Comparison of ENCODE assay signal across 15 cellular contexts in genomic region chr10:13883843-13884444, GRCh38.
"Had no signal": no experiment of that assay in that cellular context is flagged by ENCODE, and none has a peak within 500 bp of the region (broad histone marks: within the 10 kb centered on the region; RNA-seq: fewer than 3 reads in every experiment).

No MANE protein-coding gene starts in this region.

- H3K36me3 Mint-ChIP-seq: activated naive CD4-positive, alpha-beta T cell treated with anti-CD3 and anti-CD28 coated beads, Interleukin-2, amount 50 U/mL, for 72 hours; memory B cell; natural killer cell had no signal

- H3K27ac Mint-ChIP-seq: activated naive CD4-positive, alpha-beta T cell treated with anti-CD3 and anti-CD28 coated beads, Interleukin-2, amount 50 U/mL, for 72 hours; memory B cell; natural killer cell; T-helper 2 cell treated with Interferon-gamma antibody and Interleukin-4, amounts not matched to agents 5 μg/mL and 100 μg/mL, for 36 hours had no signal

- ATAC-seq: activated CD4-positive, CD25-positive, alpha-beta regulatory T cell treated with anti-CD3 and anti-CD28 coated beads, Interleukin-2, amount 50 U/mL, for 24 hours; activated naive CD4-positive, alpha-beta T cell treated with anti-CD3 and anti-CD28 coated beads, Interleukin-2, amount 50 U/mL, for 72 hours; natural killer cell; stimulated activated naive CD8-positive, alpha-beta T cell treated with anti-CD3 and anti-CD28 coated beads, Interleukin-15, Interleukin-2, amounts not matched to agents 100 U/mL and 50 U/mL, for 24 hours had no signal

- H3K27me3 ChIP-seq: sigmoid colon, testis had no signal

- H3K9me3 Mint-ChIP-seq: activated naive CD4-positive, alpha-beta T cell treated with anti-CD3 and anti-CD28 coated beads, Interleukin-2, amount 50 U/mL, for 72 hours; memory B cell; natural killer cell; T-helper 2 cell treated with Interferon-gamma antibody and Interleukin-4, amounts not matched to agents 5 μg/mL and 100 μg/mL, for 36 hours had no signal

- H3K4me1 ChIP-seq: psoas muscle, testis had no signal

- H3K4me3 ChIP-seq: psoas muscle, sigmoid colon, testis had no signal

- DNase-seq: activated CD4-positive, alpha-beta T cell treated with anti-CD3 and anti-CD28 coated beads, Interleukin-2, amount 50 U/mL, for 4 hours; activated T-cell treated with anti-CD3 and anti-CD28 coated beads, Interleukin-2, amount 50 U/mL, for 1 hour; amniotic stem cell; natural killer cell; occipital lobe; psoas muscle; sigmoid colon; stimulated activated CD4-positive, alpha-beta T cell treated with anti-CD3 and anti-CD28 coated beads, Interleukin-4, amount 100 ng/mL, for 1 hour; stimulated activated CD8-positive, alpha-beta memory T cell treated with anti-CD3 and anti-CD28 coated beads, Interleukin-4, amount 100 ng/mL, for 48 hours; stimulated activated naive CD8-positive, alpha-beta T cell treated with anti-CD3 and anti-CD28 coated beads, Interleukin-15, Interleukin-2, amounts not matched to agents 100 U/mL and 50 U/mL, for 24 hours; testis had no signal

- H3K4me3 Mint-ChIP-seq: memory B cell; natural killer cell; T-helper 2 cell treated with Interferon-gamma antibody and Interleukin-4, amounts not matched to agents 5 μg/mL and 100 μg/mL, for 36 hours had no signal

- H3K36me3 ChIP-seq: sigmoid colon had no signal

- H3K4me1 Mint-ChIP-seq: natural killer cell had no signal

- H3K27ac ChIP-seq: testis had no signal

- H3K9me3 ChIP-seq: psoas muscle, sigmoid colon, testis had no signal
